ENCODE assay signal across 33 cellular contexts in the genomic region with DNA sequence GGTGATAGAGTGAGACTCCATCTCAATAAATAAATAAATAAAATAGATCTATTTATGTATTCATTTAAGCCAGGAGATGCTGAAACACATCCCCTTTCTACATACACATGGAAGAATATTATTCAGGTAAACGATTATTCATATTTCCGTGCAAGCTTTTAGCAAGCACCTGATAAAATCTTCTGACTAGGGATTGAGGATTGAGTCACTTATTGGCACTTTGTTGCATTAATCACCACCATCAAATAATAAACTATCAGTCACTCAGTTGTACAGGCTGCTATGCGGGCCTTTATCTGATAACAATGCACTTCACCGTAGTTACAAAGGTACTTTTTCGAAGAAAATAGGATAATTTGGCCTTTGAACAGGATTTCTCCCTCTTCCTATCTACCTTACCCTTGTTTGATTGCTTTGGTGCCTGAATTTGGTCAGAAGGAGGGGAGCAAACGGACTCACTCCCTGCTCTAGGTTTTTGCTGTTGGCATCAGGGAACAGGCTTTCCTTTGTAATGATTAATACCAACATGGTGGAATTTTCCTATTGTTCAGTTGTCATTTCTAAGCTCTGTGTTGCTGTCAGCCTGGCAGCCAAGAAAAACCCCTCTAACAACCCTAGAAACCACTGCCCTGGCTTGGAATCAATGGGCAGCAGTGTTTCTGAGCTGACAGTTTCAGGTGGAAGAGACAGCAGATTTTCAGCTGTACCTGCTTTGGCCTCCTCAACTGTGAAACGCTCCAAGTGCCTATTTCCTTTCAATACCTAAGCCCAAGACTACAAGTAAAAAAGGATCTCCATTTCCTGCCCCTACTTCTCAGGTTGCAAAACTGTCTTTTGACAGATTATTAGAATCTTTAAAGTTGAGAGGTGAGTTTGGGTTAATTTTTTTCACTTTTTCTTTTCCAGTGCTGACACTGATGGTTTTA.
DNase-seq lines count a peak whose midpoint lies in the region; ATAC-seq, FAIRE-seq and TF ChIP-seq lines count a peak whose summit lies in the region.
"Had no signal": no experiment of that assay in that cellular context is flagged by ENCODE, and none has a peak within 500 bp of the region (broad histone marks: within the 10 kb centered on the region; RNA-seq: fewer than 3 reads in every experiment).

No MANE protein-coding gene starts in this region.

- CTCF ChIA-PET in GM12878 (lab: Yijun Ruan, JAX): interaction anchor here (1.2 kb wide), 1 partner anchor 179 kb away, joined by 3 read pairs; no protein-coding TSS in a partner anchor

- H3K27ac Mint-ChIP-seq in GM23338: no peak overlapping the region
- H3K27ac Mint-ChIP-seq: activated naive CD8-positive, alpha-beta T cell treated with anti-CD3 and anti-CD28 coated beads, Interleukin-2, amount 50 U/mL, for 24 hours; effector memory CD8-positive, alpha-beta T cell; memory B cell had no signal

- intact Hi-C loops in GM12878 (cut with micrococcal nuclease; ENCODE audit: unreplicated experiment): no loop called here
- intact Hi-C loops in left colon (cut with DNase I, micrococcal nuclease): no loop called here

- no peaks in the 10 kb centered on the region for H3K9me3 Mint-ChIP-seq in GM23338
- H3K9me3 Mint-ChIP-seq: activated naive CD8-positive, alpha-beta T cell treated with anti-CD3 and anti-CD28 coated beads, Interleukin-2, amount 50 U/mL, for 24 hours; effector memory CD8-positive, alpha-beta T cell had no signal

- H3K27me3 ChIP-seq in GM23338 (ENCODE audit: insufficient read depth) (no peaks in the 10 kb centered on the region), GM12878 (replicated peaks in 1 of 2; ENCODE audit: control insufficient read depth in 2 of 2, insufficient read depth in 2 of 2, low read length in 1 of 2) (no peaks in the 10 kb centered on the region), Karpas-422 (ENCODE audit: low read length) (no peaks in the 10 kb centered on the region)
- H3K27me3 ChIP-seq: BLaER1 treated with 17β-estradiol and CSF1 and Interleukin-3, amounts not matched to agents 10 nM and 100 nM; esophagus squamous epithelium; gastrocnemius medialis; hepatocyte; neutrophil; testis; uterus had no signal

- ATAC-seq in GM23338: no peak
- ATAC-seq in GM12878: peak; percentile 38
- ATAC-seq in left colon: peak; percentile 43
- ATAC-seq: activated naive CD8-positive, alpha-beta T cell treated with anti-CD3 and anti-CD28 coated beads, Interleukin-2, amount 50 U/mL, for 24 hours; effector memory CD8-positive, alpha-beta T cell; gastrocnemius medialis; left cardiac atrium; psoas muscle; stimulated activated naive CD8-positive, alpha-beta T cell treated with anti-CD3 and anti-CD28 coated beads, Interleukin-15, Interleukin-2, amounts not matched to agents 100 U/mL and 50 U/mL, for 24 hours had no signal

- no peak for TF ChIP-seq EP300 in GM12878 (IDR thresholded peaks at IDR 0.05; ENCODE audit: borderline replicate concordance in 1 of 2, control insufficient read depth in 1 of 2, low read depth in 2 of 2, low read length in 2 of 2)

- POLR2A ChIA-PET in GM12878 (lab: Charles Lee): no interaction called here

- TF ChIP-seq RAD21 in GM12878 (IDR thresholded peaks at IDR 0.05; ENCODE audit: insufficient read depth, low read depth, low read length): no peak

- FAIRE-seq in GM12878 (lab: Jason Lieb, UNC): no peak
- FAIRE-seq: HTR-8/SVneo had no signal

- H3K36me3 Mint-ChIP-seq in GM23338 (ENCODE audit: low read depth): no peaks in the 10 kb centered on the region; the same call in 2 of the 3 replicates
- H3K36me3 Mint-ChIP-seq: brain, memory B cell had no signal

- in situ Hi-C loops in GM12878 (cut with MboI): loop anchor here (25.0 kb wide), 1 partner anchor 168 kb away; no protein-coding TSS in a partner anchor

- H3K4me3 ChIP-seq in GM23338: no peak overlapping the region
- no peak overlapping the region for H3K4me3 ChIP-seq in GM12878
- no peak overlapping the region for H3K4me3 ChIP-seq in Karpas-422 (ENCODE audit: low read length)
- H3K4me3 ChIP-seq: BLaER1 treated with 17β-estradiol and CSF1 and Interleukin-3, amounts not matched to agents 10 nM and 100 nM; coronary artery; esophagus squamous epithelium; gastrocnemius medialis; hepatocyte; psoas muscle; testis; uterus had no signal

- no peaks in the 10 kb centered on the region for H3K9me3 ChIP-seq in GM12878 (replicated peaks; ENCODE audit: control insufficient read depth, insufficient read depth, low read length)
- H3K9me3 ChIP-seq in Karpas-422 (ENCODE audit: low read length): no peaks in the 10 kb centered on the region
- H3K9me3 ChIP-seq: Caco-2, esophagus squamous epithelium, gastrocnemius medialis, neutrophil, psoas muscle, testis, uterus had no signal

- SMC1A ChIA-PET in GM12878 (lab: Charles Lee; ENCODE audit: uncharacterized antibody, unreplicated experiment): interaction anchor here (0.9 to 1.3 kb wide), 4 partner anchors 9 to 201 kb away, joined by 3 to 4 read pairs (median 4); no protein-coding TSS in a partner anchor

- H3K36me3 ChIP-seq in GM23338 (ENCODE audit: insufficient read depth) (no peaks in the 10 kb centered on the region), GM12878 (ENCODE audit: control insufficient read depth in 2 of 2, insufficient read depth in 2 of 2, low read length in 1 of 2) (no peaks in the 10 kb centered on the region), Karpas-422 (ENCODE audit: insufficient read depth, low read length) (no peaks in the 10 kb centered on the region)
- H3K36me3 ChIP-seq: BLaER1 treated with 17β-estradiol and CSF1 and Interleukin-3, amounts not matched to agents 10 nM and 100 nM; esophagus squamous epithelium; gastrocnemius medialis; neutrophil; uterus had no signal

- H3K4me3 Mint-ChIP-seq in GM23338: no peak overlapping the region
- H3K4me3 Mint-ChIP-seq: activated naive CD8-positive, alpha-beta T cell treated with anti-CD3 and anti-CD28 coated beads, Interleukin-2, amount 50 U/mL, for 24 hours; brain; effector memory CD8-positive, alpha-beta T cell; memory B cell had no signal

- H3K4me2 ChIP-seq in GM23338: no peak overlapping the region
- H3K4me2 ChIP-seq in GM12878 (ENCODE audit: control insufficient read depth, insufficient read depth): no peak overlapping the region
- no peak overlapping the region for H3K4me2 ChIP-seq in Karpas-422 (ENCODE audit: low read depth, low read length, poor library complexity, severe bottlenecking)
- H3K4me2 ChIP-seq: BLaER1 treated with 17β-estradiol and CSF1 and Interleukin-3, amounts not matched to agents 10 nM and 100 nM; hepatocyte had no signal

- H2AFZ ChIP-seq in GM23338 (peak overlapping the region; percentile 87), GM12878 (ENCODE audit: control insufficient read depth, low read depth, low read length) (no peak overlapping the region), Karpas-422 (ENCODE audit: low read length) (no peak overlapping the region)
- H2AFZ ChIP-seq: hepatocyte had no signal

- no peak for DNase-seq in GM23338 (ENCODE audit: low spot score)
- DNase-seq in M059J (ENCODE audit: low read depth): peak; percentile 52
- DNase-seq in GM12878 (ENCODE audit: low read depth, low spot score): no peak
- no peak for DNase-seq in left colon
- no peak for DNase-seq in Karpas-422
- no peak for DNase-seq in SKM-1 treated with dmso at 0.1 percent for 144 hours (lab: John Stamatoyannopoulos, UW; ENCODE audit: unreplicated experiment)
- DNase-seq in cerebellum (ENCODE audit: low spot score): no peak
- no peak for DNase-seq in NCI-H345 treated with DMSO at 0.1 percent for 48 hours (lab: John Stamatoyannopoulos, UW; ENCODE audit: unreplicated experiment)
- DNase-seq: activated CD4-positive, alpha-beta T cell treated with anti-CD3 and anti-CD28 coated beads, Interleukin-2, amount 50 U/mL, for 1 hour; activated naive CD8-positive, alpha-beta T cell treated with anti-CD3 and anti-CD28 coated beads, Interleukin-2, amount 50 U/mL, for 24 hours; activated T-cell treated with anti-CD3 and anti-CD28 coated beads, Interleukin-2, amount 50 U/mL, for 48 hours; Caco-2; effector memory CD8-positive, alpha-beta T cell; esophagus squamous epithelium; gastrocnemius medialis; Kasumi-1; left cardiac atrium; NCI-H1092 treated with DMSO at 0.1 percent for 48 hours; NCI-H1930; NCI-H748 treated with DMSO at 0.1 percent for 48 hours; psoas muscle; SHP77 treated with DMSO at 0.1 percent for 48 hours; stimulated activated naive CD8-positive, alpha-beta T cell treated with anti-CD3 and anti-CD28 coated beads, Interleukin-15, Interleukin-2, amounts not matched to agents 100 U/mL and 50 U/mL, for 24 hours; SW 1271; testis; uterus had no signal

- H3K9me2 ChIP-seq in GM23338 (ENCODE audit: insufficient read depth) (peaks cover 11% of the 10 kb centered on the region; the same call in 1 of the 2 replicates), Karpas-422 (replicated peaks; ENCODE audit: insufficient read depth, low read length) (no peaks in the 10 kb centered on the region)

- H3K27me3 Mint-ChIP-seq in GM23338 (ENCODE audit: insufficient read depth, low read depth, poor library complexity): no peaks in the 10 kb centered on the region
- H3K27me3 Mint-ChIP-seq: activated naive CD8-positive, alpha-beta T cell treated with anti-CD3 and anti-CD28 coated beads, Interleukin-2, amount 50 U/mL, for 24 hours; brain; memory B cell had no signal

- 80% methylated on average over 7 of the region's 7 CpGs for WGBS in GM12878 (ENCODE audit: insufficient coverage, insufficient replicate concordance, low lambda C conversion rate, missing lambda C conversion rate)

- H3K4me1 ChIP-seq in GM23338 (ENCODE audit: insufficient read depth) (peaks cover 8% of the 10 kb centered on the region; the same call in 1 of the 2 replicates), GM12878 (ENCODE audit: control insufficient read depth, insufficient read depth, low read length) (no peaks in the 10 kb centered on the region), Karpas-422 (ENCODE audit: low read length) (no peaks in the 10 kb centered on the region)
- H3K4me1 ChIP-seq: Caco-2, gastrocnemius medialis, psoas muscle, testis, uterus had no signal

- RAD21 ChIA-PET in GM12878 (lab: Charles Lee; ENCODE audit: unreplicated experiment): no interaction called here

- TF ChIP-seq POLR2A in GM12878 (IDR thresholded peaks at IDR 0.05; ENCODE audit: low read depth, low read length): no peak

- H3K27ac ChIP-seq in GM23338 (ENCODE audit: low read depth) (no peak overlapping the region), GM12878 (ENCODE audit: control insufficient read depth, insufficient read depth) (no peak overlapping the region), Karpas-422 (ENCODE audit: low read length) (no peak overlapping the region)
- H3K27ac ChIP-seq: BLaER1 treated with 17β-estradiol and CSF1 and Interleukin-3, amounts not matched to agents 10 nM and 100 nM; coronary artery; esophagus squamous epithelium; gastrocnemius medialis; hepatocyte; neutrophil; psoas muscle; testis; uterus had no signal

- H3K9ac ChIP-seq in GM12878 (ENCODE audit: control insufficient read depth, insufficient read depth, low read length) (no peak overlapping the region), Karpas-422 (ENCODE audit: low read length) (no peak overlapping the region)
- H3K9ac ChIP-seq: BLaER1 treated with 17β-estradiol and CSF1 and Interleukin-3, amounts not matched to agents 10 nM and 100 nM had no signal

- TF ChIP-seq CTCF in GM23338 (conservative IDR thresholded peaks at IDR 0.05; ENCODE audit: low read depth in 2 of 2) (no peak), GM12878 (IDR thresholded peaks at IDR 0.05 in 2 of 3, conservative IDR thresholded peaks at IDR 0.05 in 1 of 3; ENCODE audit: control insufficient read depth in 2 of 3, extremely low read depth in 1 of 3, insufficient read depth in 1 of 3, low read depth in 3 of 3, low read length in 3 of 3) (no peak)

- H4K20me1 ChIP-seq in GM23338 (replicated peaks; ENCODE audit: insufficient read depth): no peaks in the 10 kb centered on the region
- H4K20me1 ChIP-seq in GM12878 (ENCODE audit: control insufficient read depth, insufficient read depth): no peaks in the 10 kb centered on the region
- no peaks in the 10 kb centered on the region for H4K20me1 ChIP-seq in Karpas-422 (ENCODE audit: insufficient read depth, low read depth, low read length)
- H4K20me1 ChIP-seq: BLaER1 treated with 17β-estradiol and CSF1 and Interleukin-3, amounts not matched to agents 10 nM and 100 nM had no signal

- BruUV-seq in GM12878 (replicated peaks; lab: Mats Ljungman, UMichigan): no TSS peak

- H3K79me2 ChIP-seq in GM23338 (replicated peaks; ENCODE audit: insufficient read depth): no peaks in the 10 kb centered on the region
- H3K79me2 ChIP-seq in GM12878 (ENCODE audit: control insufficient read depth, insufficient read depth, low read length): no peaks in the 10 kb centered on the region
- H3K79me2 ChIP-seq in Karpas-422 (ENCODE audit: low read length): no peaks in the 10 kb centered on the region
- H3K79me2 ChIP-seq: hepatocyte had no signal

- peaks cover 14% of the 10 kb centered on the region for H3K4me1 Mint-ChIP-seq in GM23338
- H3K4me1 Mint-ChIP-seq: activated naive CD8-positive, alpha-beta T cell treated with anti-CD3 and anti-CD28 coated beads, Interleukin-2, amount 50 U/mL, for 24 hours; brain; memory B cell had no signal

- H3F3A ChIP-seq in GM23338 (replicated peaks; ENCODE audit: low read depth): no peaks in the 10 kb centered on the region
